Comparison of ENCODE assay signal across 10 cellular contexts in the genomic region with DNA sequence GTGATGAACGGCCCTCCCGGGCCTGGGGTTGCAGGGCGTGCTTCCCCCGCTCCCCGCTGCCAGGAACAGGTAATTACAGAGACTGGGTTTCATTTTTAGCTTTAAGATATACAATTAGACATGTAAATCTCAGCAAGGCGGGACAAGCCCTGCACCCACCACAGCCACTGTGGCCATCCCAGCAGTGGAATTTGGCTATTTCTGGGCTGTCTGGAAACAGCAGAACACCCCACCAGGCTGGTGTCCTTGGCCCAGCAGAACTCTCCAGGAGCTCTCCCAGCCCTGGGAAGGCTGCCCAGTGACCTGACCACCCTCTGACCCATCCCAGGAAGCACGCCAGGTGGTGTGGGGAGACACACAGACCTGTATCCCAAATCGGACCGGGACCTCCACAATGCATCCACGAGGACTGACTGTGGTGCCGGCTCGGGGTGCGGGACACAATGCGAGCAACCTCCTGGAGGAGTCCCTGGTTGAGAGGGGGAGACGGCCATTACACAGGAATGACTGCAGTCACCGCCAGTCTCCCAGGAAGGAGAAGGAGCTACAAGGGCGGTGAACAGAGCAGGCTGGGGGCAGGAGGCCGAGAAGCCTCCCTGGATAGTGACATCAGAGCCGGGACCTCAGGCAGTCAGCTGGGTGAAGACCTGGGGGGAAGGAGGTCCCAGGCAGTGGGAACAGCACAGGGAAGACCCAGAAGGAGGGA. TPM values are rescaled to one million over a fixed set of nuclear protein-coding genes. Genes with fewer than 3 reads are reported as not detected.
DNase-seq lines count a peak whose midpoint lies in the region; ATAC-seq and TF ChIP-seq lines count a peak whose summit lies in the region.
"Had no signal": no experiment of that assay in that cellular context is flagged by ENCODE, and none has a peak within 500 bp of the region (broad histone marks: within the 10 kb centered on the region; RNA-seq: fewer than 3 reads in every experiment).

No MANE protein-coding gene starts in this region.

- peaks cover 99% of the 10 kb centered on the region for H3K4me1 Mint-ChIP-seq in activated naive CD8-positive, alpha-beta T cell treated with anti-CD3 and anti-CD28 coated beads, Interleukin-2, amount 50 U/mL, for 24 hours
- peaks cover 54% of the 10 kb centered on the region for H3K4me1 Mint-ChIP-seq in type B pancreatic cell (ENCODE audit: unreplicated experiment)

- H3K27ac Mint-ChIP-seq in activated naive CD8-positive, alpha-beta T cell treated with anti-CD3 and anti-CD28 coated beads, Interleukin-2, amount 50 U/mL, for 24 hours = peak overlapping the region; percentile 91
- peak overlapping the region; percentile 77 for H3K27ac Mint-ChIP-seq in type B pancreatic cell
- H3K27ac Mint-ChIP-seq: dendritic cell treated with granulocyte-macrophage colony-stimulating factor and Interleukin-4, amounts not matched to agents 40 ng/mL and 50 ng/mL, for 4 days had no signal

- H3K9ac ChIP-seq in mucosa of rectum (ENCODE audit: low read depth in 1 of 2, low read length in 2 of 2) = peak overlapping the region; percentile 32 to 45

- H3K4me3 Mint-ChIP-seq in activated naive CD8-positive, alpha-beta T cell treated with anti-CD3 and anti-CD28 coated beads, Interleukin-2, amount 50 U/mL, for 24 hours = peak overlapping the region; percentile 43
- H3K4me3 Mint-ChIP-seq in type B pancreatic cell = peak overlapping the region; percentile 28
- H3K4me3 Mint-ChIP-seq: dendritic cell treated with granulocyte-macrophage colony-stimulating factor and Interleukin-4, amounts not matched to agents 40 ng/mL and 50 ng/mL, for 4 days had no signal

- peaks cover 0 to 4% of the 10 kb centered on the region in 2 donors for H3K36me3 ChIP-seq in mucosa of rectum (ENCODE audit: control insufficient read depth in 2 of 2, insufficient read depth in 2 of 2, low read length in 2 of 2)

- DNase-seq in Right ventricle myocardium inferior (ENCODE audit: missing footprints) (peak; percentile 70), left cardiac atrium (no peak), type B pancreatic cell (ENCODE audit: extremely low spot score, unreplicated experiment) (no peak), GM13977 (ENCODE audit: low spot score) (no peak)
- no peak for DNase-seq in activated naive CD8-positive, alpha-beta T cell treated with anti-CD3 and anti-CD28 coated beads, Interleukin-2, amount 50 U/mL, for 24 hours
- DNase-seq: NCI-H187 treated with DMSO at 0.1 percent for 48 hours had no signal

- TF ChIP-seq CTCF in type B pancreatic cell (conservative IDR thresholded peaks at IDR 0.05) = no peak
- no peak for TF ChIP-seq CTCF in GM13977 (IDR thresholded peaks at IDR 0.05; ENCODE audit: extremely low read depth, insufficient read depth, missing control alignments)

- H3K27ac ChIP-seq in mucosa of rectum (ENCODE audit: low read depth in 2 of 2, low read length in 2 of 2) = peak overlapping the region; percentile 34 to 95

- peaks cover 4% of the 10 kb centered on the region for H3K36me3 Mint-ChIP-seq in activated naive CD8-positive, alpha-beta T cell treated with anti-CD3 and anti-CD28 coated beads, Interleukin-2, amount 50 U/mL, for 24 hours (ENCODE audit: low read depth)
- H3K36me3 Mint-ChIP-seq in type B pancreatic cell = peaks cover 10% of the 10 kb centered on the region

- intact Hi-C loops in Right ventricle myocardium inferior (cut with DNase I) = loop anchor here (5.0 kb wide), 1 partner anchor 89 kb away; no protein-coding TSS in a partner anchor
- intact Hi-C loops in left cardiac atrium (cut with DNase I) = no loop called here

- in situ Hi-C loops in GM13977 (cut with MboI; ENCODE audit: low pct_unique_long_range_greater_than_20kb, low sequenced_read_pairs, unreplicated experiment) = no loop called here

- H3K27me3 ChIP-seq in mucosa of rectum (ENCODE audit: control insufficient read depth in 2 of 2, insufficient read depth in 2 of 2, low read length in 2 of 2) = no peaks in the 10 kb centered on the region

- H3K9me3 Mint-ChIP-seq in activated naive CD8-positive, alpha-beta T cell treated with anti-CD3 and anti-CD28 coated beads, Interleukin-2, amount 50 U/mL, for 24 hours = no peaks in the 10 kb centered on the region
- no peaks in the 10 kb centered on the region for H3K9me3 Mint-ChIP-seq in type B pancreatic cell
- H3K9me3 Mint-ChIP-seq: dendritic cell treated with granulocyte-macrophage colony-stimulating factor and Interleukin-4, amounts not matched to agents 40 ng/mL and 50 ng/mL, for 4 days had no signal

- ATAC-seq in Right ventricle myocardium inferior (no peak), left cardiac atrium (no peak), HG03108 (IDR thresholded peaks at IDR 0.05; ENCODE audit: unreplicated experiment) (no peak), HG02870 (IDR thresholded peaks at IDR 0.05; ENCODE audit: unreplicated experiment) (no peak)
- ATAC-seq in activated naive CD8-positive, alpha-beta T cell treated with anti-CD3 and anti-CD28 coated beads, Interleukin-2, amount 50 U/mL, for 24 hours = no peak

- H3K4me1 ChIP-seq in mucosa of rectum (ENCODE audit: control insufficient read depth in 2 of 2, insufficient read depth in 2 of 2, low read length in 2 of 2) = peaks cover 68 to 69% of the 10 kb centered on the region in 2 donors

- H3K4me3 ChIP-seq in mucosa of rectum (ENCODE audit: low read length in 2 of 2) = no peak overlapping the region

- no peaks in the 10 kb centered on the region for H3K27me3 Mint-ChIP-seq in activated naive CD8-positive, alpha-beta T cell treated with anti-CD3 and anti-CD28 coated beads, Interleukin-2, amount 50 U/mL, for 24 hours
- no peaks in the 10 kb centered on the region for H3K27me3 Mint-ChIP-seq in type B pancreatic cell

- H3K9me3 ChIP-seq in mucosa of rectum (ENCODE audit: control insufficient read depth in 2 of 2, low read length in 2 of 2) = no peaks in the 10 kb centered on the region

RNA-seq across cellular contexts. Expression of gene EEIG1, which starts 17.3 kb away (rescaled TPM):
- total RNA-seq in Right ventricle myocardium inferior (25.3 TPM), left cardiac atrium (10 to 100 TPM; 24.9 to 27.3 TPM), type B pancreatic cell (ENCODE audit: low replicate concordance) (61.1 and 74.8 TPM in 2 replicates)

RNA-seq across cellular contexts. Expression of gene DPM2, which starts 25.9 kb away (rescaled TPM):
- 11.9 TPM for total RNA-seq in Right ventricle myocardium inferior
- total RNA-seq in left cardiac atrium = 10 to 100 TPM; 14.7 to 18.3 TPM
- 41.6 and 56.3 TPM in 2 replicates for total RNA-seq in type B pancreatic cell (ENCODE audit: low replicate concordance)

RNA-seq across cellular contexts. Expression of gene PIP5KL1, which starts 32.9 kb away (rescaled TPM):
- not detected for total RNA-seq in Right ventricle myocardium inferior
- under 1 TPM; 0.50 to 0.99 TPM for total RNA-seq in left cardiac atrium
- 5.8 and 9.4 TPM in 2 replicates for total RNA-seq in type B pancreatic cell (ENCODE audit: low replicate concordance)

RNA-seq across cellular contexts. Expression of gene ST6GALNAC4, which starts 46.7 kb away (rescaled TPM):
- 21.9 TPM for total RNA-seq in Right ventricle myocardium inferior
- 10 to 100 TPM; 35.8 to 49.9 TPM for total RNA-seq in left cardiac atrium
- 11.9 and 17.5 TPM in 2 replicates for total RNA-seq in type B pancreatic cell (ENCODE audit: low replicate concordance)
